In genomic region chr4:26874110-26874509, GRCh38 we compare ENCODE assay signal across 15 cellular contexts. TPM values are rescaled to one million over a fixed set of nuclear protein-coding genes. Genes with fewer than 3 reads are reported as not detected.
A peak's percentile ranks its signal among the peaks of the same experiment; 100 is the strongest.
DNase-seq lines count a peak whose midpoint lies in the region; ATAC-seq and TF ChIP-seq lines count a peak whose summit lies in the region.
"Had no signal": no experiment of that assay in that cellular context is flagged by ENCODE, and none has a peak within 500 bp of the region (broad histone marks: within the 10 kb centered on the region; RNA-seq: fewer than 3 reads in every experiment).

No MANE protein-coding gene starts in this region.

- H3K4me1 Mint-ChIP-seq in WTC11: 0 out of 2 replicates have a peak, but pooled peaks cover 4% of the 10 kb centered on the region
- peaks cover 53 to 73% of the 10 kb centered on the region in 2 donors for H3K4me1 Mint-ChIP-seq in effector memory CD8-positive, alpha-beta T cell (ENCODE audit: low read depth in 2 of 2)
- peaks cover 83% of the 10 kb centered on the region for H3K4me1 Mint-ChIP-seq in stimulated activated memory B cell treated with anti-CD40 and anti-IgM and Interleukin-4, amounts not matched to agents 10 μg/mL and 1 μg/mL and 100 μg/mL, for 72 hours

- peak; percentile 56 for DNase-seq in Right ventricle myocardium inferior (ENCODE audit: missing footprints)
- no peak for DNase-seq in right atrium auricular region (ENCODE audit: low spot score)
- DNase-seq in WTC11 (ENCODE audit: low spot score): peak; percentile 13
- no peak for DNase-seq in effector memory CD8-positive, alpha-beta T cell
- DNase-seq in posterior vena cava (ENCODE audit: low spot score): no peak
- DNase-seq in NCI-H2227 treated with DMSO at 0.1 percent for 48 hours (lab: John Stamatoyannopoulos, UW): no peak
- DNase-seq in hippocampal formation (lab: John Stamatoyannopoulos, UW): no peak
- DNase-seq: aorta, left lung, NCI-H1105 treated with DMSO at 0.1 percent for 48 hours, NCI-H2081 treated with DMSO at 0.1 percent for 48 hours, NCI-H524 treated with DMSO at 0.1 percent for 48 hours, sigmoid colon, transverse colon had no signal

- intact Hi-C loops in Right ventricle myocardium inferior (cut with DNase I): loop anchor here (5.0 kb wide), 1 partner anchor 38 kb away; no protein-coding TSS in a partner anchor
- intact Hi-C loops in posterior vena cava (cut with DNase I): no loop called here

- H3K27me3 ChIP-seq in right atrium auricular region: no peaks in the 10 kb centered on the region
- H3K27me3 ChIP-seq: left lung, sigmoid colon, transverse colon had no signal

- H3K4me3 Mint-ChIP-seq in WTC11: no peak overlapping the region
- peak overlapping the region in 1 of 2 donors; percentile 55 for H3K4me3 Mint-ChIP-seq in effector memory CD8-positive, alpha-beta T cell
- no peak overlapping the region for H3K4me3 Mint-ChIP-seq in stimulated activated memory B cell treated with anti-CD40 and anti-IgM and Interleukin-4, amounts not matched to agents 10 μg/mL and 1 μg/mL and 100 μg/mL, for 72 hours

- H3K36me3 ChIP-seq in right atrium auricular region: no peaks in the 10 kb centered on the region
- H3K36me3 ChIP-seq: left lung, sigmoid colon, transverse colon had no signal

- H3K27me3 Mint-ChIP-seq in WTC11 (ENCODE audit: low read depth): no peaks in the 10 kb centered on the region; the same call in 1 of the 2 replicates
- no peaks in the 10 kb centered on the region for H3K27me3 Mint-ChIP-seq in effector memory CD8-positive, alpha-beta T cell
- H3K27me3 Mint-ChIP-seq in stimulated activated memory B cell treated with anti-CD40 and anti-IgM and Interleukin-4, amounts not matched to agents 10 μg/mL and 1 μg/mL and 100 μg/mL, for 72 hours: no peaks in the 10 kb centered on the region

- H3K27ac Mint-ChIP-seq in WTC11: no peak overlapping the region
- peak overlapping the region; percentile 96 to 98 for H3K27ac Mint-ChIP-seq in effector memory CD8-positive, alpha-beta T cell
- peak overlapping the region; percentile 60 for H3K27ac Mint-ChIP-seq in stimulated activated memory B cell treated with anti-CD40 and anti-IgM and Interleukin-4, amounts not matched to agents 10 μg/mL and 1 μg/mL and 100 μg/mL, for 72 hours

- H3K9me3 ChIP-seq in right atrium auricular region: no peaks in the 10 kb centered on the region
- H3K9me3 ChIP-seq: left lung, sigmoid colon, transverse colon had no signal

- POLR2A ChIA-PET in WTC11 (lab: Charles Lee): no interaction called here

- no peak overlapping the region for H3K27ac ChIP-seq in right atrium auricular region
- H3K27ac ChIP-seq: left lung, sigmoid colon, transverse colon had no signal

- H3K36me3 Mint-ChIP-seq in WTC11: no peaks in the 10 kb centered on the region
- peaks cover 24% of the 10 kb centered on the region for H3K36me3 Mint-ChIP-seq in effector memory CD8-positive, alpha-beta T cell (ENCODE audit: insufficient read depth)
- H3K36me3 Mint-ChIP-seq in stimulated activated memory B cell treated with anti-CD40 and anti-IgM and Interleukin-4, amounts not matched to agents 10 μg/mL and 1 μg/mL and 100 μg/mL, for 72 hours: peaks cover 26% of the 10 kb centered on the region

- peaks cover 16% of the 10 kb centered on the region for H3K9me3 Mint-ChIP-seq in WTC11
- H3K9me3 Mint-ChIP-seq in effector memory CD8-positive, alpha-beta T cell: no peaks in the 10 kb centered on the region
- H3K9me3 Mint-ChIP-seq in stimulated activated memory B cell treated with anti-CD40 and anti-IgM and Interleukin-4, amounts not matched to agents 10 μg/mL and 1 μg/mL and 100 μg/mL, for 72 hours: peaks cover 7% of the 10 kb centered on the region

- CTCF ChIA-PET in WTC11 (lab: Charles Lee): no interaction called here

- no peak for ATAC-seq in Right ventricle myocardium inferior
- peak; percentile 81 for ATAC-seq in WTC11
- no peak for ATAC-seq in effector memory CD8-positive, alpha-beta T cell (replicated peaks)
- ATAC-seq in stimulated activated memory B cell treated with anti-CD40 and anti-IgM and Interleukin-4, amounts not matched to agents 10 μg/mL and 1 μg/mL and 100 μg/mL, for 72 hours: no peak
- ATAC-seq: left lung had no signal

- no peak overlapping the region for H3K4me3 ChIP-seq in right atrium auricular region
- H3K4me3 ChIP-seq: left lung, sigmoid colon, transverse colon had no signal

- TF ChIP-seq CTCF in right atrium auricular region (IDR thresholded peaks at IDR 0.05) (no peak), WTC11 (IDR thresholded peaks at IDR 0.05) (no peak)

- H3K4me1 ChIP-seq in right atrium auricular region: peaks cover 0 to 22% of the 10 kb centered on the region in 2 donors
- H3K4me1 ChIP-seq: transverse colon had no signal

TF ChIP-seq in WTC11, 78 proteins besides CTCF, POLR2A, EP300 and RAD21:
- no peak for TF ChIP-seq USF1 (CRISPR knock-in tag; IDR thresholded peaks at IDR 0.05)
- TF ChIP-seq ZNF423 (CRISPR knock-in tag; IDR thresholded peaks at IDR 0.05): no peak
- TF ChIP-seq PREB (CRISPR knock-in tag; IDR thresholded peaks at IDR 0.05; ENCODE audit: borderline replicate concordance): no peak
- no peak for TF ChIP-seq AR (CRISPR knock-in tag; IDR thresholded peaks at IDR 0.05)
- no peak for TF ChIP-seq CBFB (CRISPR knock-in tag; IDR thresholded peaks at IDR 0.05; ENCODE audit: low read depth)
- TF ChIP-seq HMGA2 (CRISPR knock-in tag; IDR thresholded peaks at IDR 0.05): no peak
- no peak for TF ChIP-seq AFF4 (CRISPR knock-in tag; IDR thresholded peaks at IDR 0.05; ENCODE audit: borderline replicate concordance)
- TF ChIP-seq ZNF219 (CRISPR knock-in tag; IDR thresholded peaks at IDR 0.05; ENCODE audit: borderline replicate concordance): no peak
- TF ChIP-seq ETV6 (CRISPR knock-in tag; IDR thresholded peaks at IDR 0.05): no peak
- TF ChIP-seq NR2C2 (CRISPR knock-in tag; IDR thresholded peaks at IDR 0.05): no peak
TF ChIP-seq in WTC11: peak in this region for 0.

RNA-seq across cellular contexts. Expression of gene STIM2, which starts 13.5 kb away (rescaled TPM):
- total RNA-seq in Right ventricle myocardium inferior (9.2 TPM), right atrium auricular region (10 to 100 TPM in 1 of 2 donors, 1 to 10 TPM in 1; 9.2 to 10.5 TPM), WTC11 (2021) (20.1 to 22.4 TPM (median 20.9 TPM) in 3 replicates), posterior vena cava (10 to 100 TPM; 17.0 to 17.4 TPM)

Comparison
In these comparisons a context has a peak if more than half of its experiments do, and no peak if none do; other contexts are left out.
1. DNase-seq: peak in Right ventricle myocardium inferior (single experiment) and WTC11 (single experiment); none in right atrium auricular region (single experiment), effector memory CD8-positive, alpha-beta T cell (0 of 3), posterior vena cava (single experiment), NCI-H2227 treated with DMSO at 0.1 percent for 48 hours (single experiment) and hippocampal formation (0 of 2).